In genomic region chr11:66022401-66023185, GRCh38 we compare ENCODE assay signal across 8 cellular contexts. TPM values are rescaled to one million over a fixed set of nuclear protein-coding genes. Genes with fewer than 3 reads are reported as not detected.
DNase-seq lines count a peak whose midpoint lies in the region; ATAC-seq and TF ChIP-seq lines count a peak whose summit lies in the region.

No MANE protein-coding gene starts in this region.

- H3K36me3 Mint-ChIP-seq in CD4-positive, alpha-beta T cell (ENCODE audit: low read depth), result no peaks in the 10 kb centered on the region
- H3K36me3 Mint-ChIP-seq in activated T-cell treated with anti-CD3 and anti-CD28 coated beads, Interleukin-2, amount 50 U/mL, for 4 hours (ENCODE audit: insufficient read depth), result no peaks in the 10 kb centered on the region
- no peaks in the 10 kb centered on the region for H3K36me3 Mint-ChIP-seq in nephron progenitor cell (ENCODE audit: low read depth)

- peaks cover 5% of the 10 kb centered on the region for H3K4me1 Mint-ChIP-seq in CD4-positive, alpha-beta T cell (ENCODE audit: low read depth)
- H3K4me1 Mint-ChIP-seq in activated T-cell treated with anti-CD3 and anti-CD28 coated beads, Interleukin-2, amount 50 U/mL, for 4 hours (ENCODE audit: low read depth), result peaks cover 11% of the 10 kb centered on the region
- H3K4me1 Mint-ChIP-seq in nephron progenitor cell, result no peaks in the 10 kb centered on the region

- TF ChIP-seq CTCF in CD4-positive, alpha-beta T cell (IDR thresholded peaks at IDR 0.05), result peak; percentile 90
- peak; percentile 97 for TF ChIP-seq CTCF in nephron progenitor cell (IDR thresholded peaks at IDR 0.05)

- intact Hi-C loops in CD4-positive, alpha-beta T cell (cut with DNase I, micrococcal nuclease), result loop anchor here in 1 of 2 experiments (1.0 kb wide), 1 partner anchor 33 kb away; no protein-coding TSS in a partner anchor

- H3K9me3 ChIP-seq in CD4-positive, alpha-beta T cell (ENCODE audit: control insufficient read depth, low read length), result no peaks in the 10 kb centered on the region

- H3K9me3 Mint-ChIP-seq in CD4-positive, alpha-beta T cell, result no peaks in the 10 kb centered on the region
- H3K9me3 Mint-ChIP-seq in activated T-cell treated with anti-CD3 and anti-CD28 coated beads, Interleukin-2, amount 50 U/mL, for 4 hours, result no peaks in the 10 kb centered on the region
- no peaks in the 10 kb centered on the region for H3K9me3 Mint-ChIP-seq in nephron progenitor cell

- DNase-seq in CD4-positive, alpha-beta T cell, result peak; percentile 50 to 85 (median 68)
- DNase-seq in OCI-M1 (lab: John Stamatoyannopoulos, UW), result peak; percentile 86
- DNase-seq in activated T-cell treated with anti-CD3 and anti-CD28 coated beads, Interleukin-2, amount 50 U/mL, for 4 hours, result peak; percentile 78
- peak; percentile 45 for DNase-seq in fibroblast of gingiva (ENCODE audit: low read depth)
- peak; percentile 94 for DNase-seq in nephron progenitor cell
- peak; percentile 90 for DNase-seq in stimulated activated naive CD8-positive, alpha-beta T cell treated with anti-CD3 and anti-CD28 coated beads, Interleukin-15, Interleukin-2, amounts not matched to agents 100 U/mL and 50 U/mL, for 24 hours

- no peak overlapping the region for H3K4me3 Mint-ChIP-seq in CD4-positive, alpha-beta T cell
- no peak overlapping the region for H3K4me3 Mint-ChIP-seq in activated T-cell treated with anti-CD3 and anti-CD28 coated beads, Interleukin-2, amount 50 U/mL, for 4 hours
- no peak overlapping the region for H3K4me3 Mint-ChIP-seq in nephron progenitor cell

- no peaks in the 10 kb centered on the region for H3K27me3 ChIP-seq in CD4-positive, alpha-beta T cell (ENCODE audit: control insufficient read depth, insufficient read depth, low read length)

- CTCF ChIA-PET in CD4-positive, alpha-beta T cell (lab: Charles Lee), result interaction anchor here (0.6 to 1.6 kb wide), 22 partner anchors 8 to 311 kb away, joined by 3 to 14 read pairs (median 4); partner anchors contain the start of genes BANF1, CCDC85B, CST6 and EIF1AD

- H3K27ac Mint-ChIP-seq in CD4-positive, alpha-beta T cell, result no peak overlapping the region
- no peak overlapping the region for H3K27ac Mint-ChIP-seq in nephron progenitor cell

- no peak overlapping the region for H3K27ac ChIP-seq in CD4-positive, alpha-beta T cell (ENCODE audit: low read depth, low read length)

- POLR2A ChIA-PET in CD4-positive, alpha-beta T cell (lab: Charles Lee), result interaction anchor here (0.9 to 1.2 kb wide), 3 partner anchors 20 to 132 kb away, joined by 3 read pairs; partner anchors contain the start of genes BANF1, CCDC85B and SF3B2

- peak; percentile 98 for ATAC-seq in CD4-positive, alpha-beta T cell (ENCODE audit: poor library complexity)
- ATAC-seq in HG03354 (IDR thresholded peaks at IDR 0.05; ENCODE audit: poor library complexity, severe bottlenecking, unreplicated experiment) (peak; percentile 51), GM21447 (IDR thresholded peaks at IDR 0.05; ENCODE audit: unreplicated experiment) (no peak)
- peak; percentile 88 to 95 for ATAC-seq in activated T-cell treated with anti-CD3 and anti-CD28 coated beads, Interleukin-2, amount 50 U/mL, for 4 hours
- ATAC-seq in stimulated activated naive CD8-positive, alpha-beta T cell treated with anti-CD3 and anti-CD28 coated beads, Interleukin-15, Interleukin-2, amounts not matched to agents 100 U/mL and 50 U/mL, for 24 hours, result peak; percentile 81

- H3K27me3 Mint-ChIP-seq in CD4-positive, alpha-beta T cell, result peaks cover 7% of the 10 kb centered on the region
- H3K27me3 Mint-ChIP-seq in activated T-cell treated with anti-CD3 and anti-CD28 coated beads, Interleukin-2, amount 50 U/mL, for 4 hours (ENCODE audit: low read depth), result peaks cover 3% of the 10 kb centered on the region
- H3K27me3 Mint-ChIP-seq in nephron progenitor cell (ENCODE audit: low read depth, poor library complexity), result peaks cover 49% of the 10 kb centered on the region

RNA-seq across cellular contexts. Expression of gene CATSPER1, which starts 3.7 kb away (rescaled TPM):
- total RNA-seq in CD4-positive, alpha-beta T cell, result not detected
- not detected for total RNA-seq in activated T-cell treated with anti-CD3 and anti-CD28 coated beads, Interleukin-2, amount 50 U/mL, for 4 hours

RNA-seq across cellular contexts. Expression of gene CST6, which starts 10.8 kb away (rescaled TPM):
- total RNA-seq in CD4-positive, alpha-beta T cell, result not detected
- 1 to 10 TPM in 1 of 3 donors, under 1 TPM in 2; 0.38 to 1.0 (median 0.45) TPM for total RNA-seq in activated T-cell treated with anti-CD3 and anti-CD28 coated beads, Interleukin-2, amount 50 U/mL, for 4 hours

RNA-seq across cellular contexts. Expression of gene BANF1, which starts 20.3 kb away (rescaled TPM):
- 10 to 100 TPM; 21.3 to 22.3 TPM for total RNA-seq in CD4-positive, alpha-beta T cell
- 100 to 1,000 TPM; 286 to 337 (median 326) TPM for total RNA-seq in activated T-cell treated with anti-CD3 and anti-CD28 coated beads, Interleukin-2, amount 50 U/mL, for 4 hours

RNA-seq across cellular contexts. Expression of gene EIF1AD, which starts 20.6 kb away (rescaled TPM):
- total RNA-seq in CD4-positive, alpha-beta T cell, result 10 to 100 TPM; 88.2 to 94.1 TPM
- 10 to 100 TPM; 71.4 to 76.9 (median 76.0) TPM for total RNA-seq in activated T-cell treated with anti-CD3 and anti-CD28 coated beads, Interleukin-2, amount 50 U/mL, for 4 hours

RNA-seq across cellular contexts. Expression of gene GAL3ST3, which starts 26.4 kb away (rescaled TPM):
- total RNA-seq in CD4-positive, alpha-beta T cell, result not detected
- total RNA-seq in activated T-cell treated with anti-CD3 and anti-CD28 coated beads, Interleukin-2, amount 50 U/mL, for 4 hours, result not detected

Comparison
In these comparisons a context has a peak if more than half of its experiments do, and no peak if none do; other contexts are left out.
1. RNA of gene BANF1, which starts 20.3 kb away (total RNA-seq): 286 to 337 TPM in activated T-cell treated with anti-CD3 and anti-CD28 coated beads, Interleukin-2, amount 50 U/mL, for 4 hours; 21.3 to 22.3 TPM in CD4-positive, alpha-beta T cell; every median in the first group is over 10 times any median in the second.
2. Peak in every context shown above with its lines, with median percentiles within 50 percentile points of each other: DNase-seq.